ENCODE assay signal across 9 cellular contexts in genomic region chr14:20697273-20698017, GRCh38. TPM values are rescaled to one million over a fixed set of nuclear protein-coding genes. Genes with fewer than 3 reads are reported as not detected.
DNase-seq lines count a peak whose midpoint lies in the region; ATAC-seq and TF ChIP-seq lines count a peak whose summit lies in the region.
"Had no signal": no experiment of that assay in that cellular context is flagged by ENCODE, and none has a peak within 500 bp of the region (broad histone marks: within the 10 kb centered on the region; RNA-seq: fewer than 3 reads in every experiment).

No MANE protein-coding gene starts in this region.

- H4K8ac ChIP-seq in neuronal stem cell (ENCODE audit: low read depth, low read length): no peak overlapping the region

- no peak overlapping the region for H3K14ac ChIP-seq in neuronal stem cell (ENCODE audit: low read length)

- H3K9me3 ChIP-seq in PC-3 (ENCODE audit: low read length) (no peaks in the 10 kb centered on the region), neuronal stem cell (replicated peaks in 1 of 2; ENCODE audit: control insufficient read depth in 2 of 2, insufficient read depth in 1 of 2, low read depth in 1 of 2, low read length in 2 of 2) (peaks cover 2% of the 10 kb centered on the region in 2 donors), tibial nerve (no peaks in the 10 kb centered on the region)

- CTCF ChIA-PET in PC-3 (lab: Charles Lee): no interaction called here

- H2BK12ac ChIP-seq in neuronal stem cell (ENCODE audit: low read length): no peak overlapping the region

- no peaks in the 10 kb centered on the region for H3F3A ChIP-seq in PC-3 (ENCODE audit: low read length, unreplicated experiment)

- H3K9me3 Mint-ChIP-seq in HFFc6: no peaks in the 10 kb centered on the region
- H3K9me3 Mint-ChIP-seq in activated T-cell treated with anti-CD3 and anti-CD28 coated beads, Interleukin-2, amount 50 U/mL, for 4 hours: no peaks in the 10 kb centered on the region

- TF ChIP-seq POLR2A in tibial nerve (IDR thresholded peaks at IDR 0.05): no peak

- no peaks in the 10 kb centered on the region for H3K79me2 ChIP-seq in PC-3 (ENCODE audit: low read length)

- H3K23ac ChIP-seq in neuronal stem cell (ENCODE audit: low read depth, low read length, poor library complexity): no peak overlapping the region

- peaks cover 3% of the 10 kb centered on the region for H3K27me3 Mint-ChIP-seq in HFFc6 (ENCODE audit: insufficient read depth)
- peaks cover 2% of the 10 kb centered on the region for H3K27me3 Mint-ChIP-seq in activated T-cell treated with anti-CD3 and anti-CD28 coated beads, Interleukin-2, amount 50 U/mL, for 4 hours (ENCODE audit: low read depth)

- ATAC-seq in PC-3: peak; percentile 98
- peak; percentile 70 to 87 for ATAC-seq in activated T-cell treated with anti-CD3 and anti-CD28 coated beads, Interleukin-2, amount 50 U/mL, for 4 hours
- ATAC-seq in HG03097 (IDR thresholded peaks at IDR 0.05; ENCODE audit: low FRiP score, unreplicated experiment): no peak

- H3K4ac ChIP-seq in neuronal stem cell (ENCODE audit: low read length): no peak overlapping the region

- H2AFZ ChIP-seq in PC-3 (ENCODE audit: low read length) (peak overlapping the region; percentile 47), neuronal stem cell (ENCODE audit: low read length) (no peak overlapping the region)

- H4K20me1 ChIP-seq in PC-3 (ENCODE audit: low read length): no peaks in the 10 kb centered on the region

- in situ Hi-C loops in Caki2 (cut with HindIII; ENCODE audit: low pct_unique_long_range_greater_than_20kb, low sequenced_read_pairs): no loop called here

- H3K27me3 ChIP-seq in PC-3 (ENCODE audit: low read length): no peaks in the 10 kb centered on the region
- no peaks in the 10 kb centered on the region for H3K27me3 ChIP-seq in neuronal stem cell (ENCODE audit: control insufficient read depth in 3 of 3, insufficient read depth in 3 of 3, low read depth in 1 of 3, low read length in 3 of 3)
- H3K27me3 ChIP-seq in tibial nerve: no peaks in the 10 kb centered on the region

- DNase-seq in Caki2 (ENCODE audit: low read depth): peak; percentile 47
- peak; percentile 67 for DNase-seq in HFFc6
- peak; percentile 95 for DNase-seq in PC-3
- DNase-seq in activated T-cell treated with anti-CD3 and anti-CD28 coated beads, Interleukin-2, amount 50 U/mL, for 4 hours: peak; percentile 40
- peak; percentile 74 for DNase-seq in fibroblast of peridontal ligament (ENCODE audit: extremely low read depth)
- DNase-seq in neuronal stem cell (ENCODE audit: low spot score): peak; percentile 63
- DNase-seq in tibial nerve (ENCODE audit: low spot score in 2 of 2): peak; percentile 34 to 68

- peak in 1 of 2 donors; percentile 15 for TF ChIP-seq EP300 in tibial nerve (IDR thresholded peaks at IDR 0.05)

- POLR2A ChIA-PET in PC-3 (lab: Charles Lee; ENCODE audit: unreplicated experiment): no interaction called here

- no peaks in the 10 kb centered on the region for H3K79me1 ChIP-seq in neuronal stem cell (ENCODE audit: low read depth, low read length)

- no peaks in the 10 kb centered on the region for H3K9me2 ChIP-seq in PC-3 (replicated peaks; ENCODE audit: low read length)

- no peak overlapping the region for H3K27ac Mint-ChIP-seq in HFFc6

- no CpG with 5 or more reads among the region's 6 CpGs for WGBS in neuronal stem cell (ENCODE audit: extremely low coverage in 2 of 2, insufficient read length in 2 of 2, insufficient replicate concordance in 1 of 2), 2 donors
- WGBS in tibial nerve, 2 donors: 31 to 36% methylated on average over 6 of the region's 6 CpGs

- no peak overlapping the region for H3K4me3 Mint-ChIP-seq in HFFc6
- H3K4me3 Mint-ChIP-seq in activated T-cell treated with anti-CD3 and anti-CD28 coated beads, Interleukin-2, amount 50 U/mL, for 4 hours: no peak overlapping the region

- no TSS peak for BruUV-seq in PC-3 (replicated peaks; lab: Mats Ljungman, UMichigan)

- H3K4me3 ChIP-seq in PC-3 (ENCODE audit: low read length): no peak overlapping the region
- no peak overlapping the region for H3K4me3 ChIP-seq in neuronal stem cell (ENCODE audit: low read length in 2 of 2)
- no peak overlapping the region for H3K4me3 ChIP-seq in tibial nerve

- H2AK5ac ChIP-seq in neuronal stem cell (ENCODE audit: low read depth, low read length): no peak overlapping the region

- intact Hi-C loops in PC-3 (cut with micrococcal nuclease): loop anchor here (1.0 to 5.0 kb wide), 4 partner anchors 158 to 345 kb away; partner anchors contain the start of gene RNASE7

- peak; percentile 84 for TF ChIP-seq CTCF in HFFc6 (IDR thresholded peaks at IDR 0.05)
- peak; percentile 92 for TF ChIP-seq CTCF in PC-3 (conservative IDR thresholded peaks at IDR 0.05; ENCODE audit: low read depth, low read length)
- peak; percentile 57 to 71 (median 68) for TF ChIP-seq CTCF in tibial nerve (IDR thresholded peaks at IDR 0.05)

- H3K4me1 ChIP-seq in PC-3 (ENCODE audit: insufficient read depth, low read length): peaks cover 7% of the 10 kb centered on the region
- no peaks in the 10 kb centered on the region for H3K4me1 ChIP-seq in neuronal stem cell (ENCODE audit: control insufficient read depth in 2 of 2, insufficient read depth in 1 of 2, low read depth in 1 of 2, low read length in 2 of 2)
- H3K4me1 ChIP-seq in tibial nerve: peaks cover 0 to 9% (median 0%) of the 10 kb centered on the region in 4 donors

- no peak overlapping the region for H2BK15ac ChIP-seq in neuronal stem cell (ENCODE audit: low read length)

- H2BK120ac ChIP-seq in neuronal stem cell (ENCODE audit: low read depth, low read length): no peak overlapping the region

- H3K4me2 ChIP-seq in PC-3 (ENCODE audit: low read length) (peak overlapping the region; percentile 27; the same call in 1 of the 2 replicates), neuronal stem cell (ENCODE audit: insufficient read depth, low read length, poor library complexity, severe bottlenecking) (no peak overlapping the region)

- peaks cover 10% of the 10 kb centered on the region for H3K4me1 Mint-ChIP-seq in HFFc6 (ENCODE audit: low read depth)
- no peaks in the 10 kb centered on the region for H3K4me1 Mint-ChIP-seq in activated T-cell treated with anti-CD3 and anti-CD28 coated beads, Interleukin-2, amount 50 U/mL, for 4 hours (ENCODE audit: low read depth)

- H3K9ac ChIP-seq in PC-3 (ENCODE audit: low read length): no peak overlapping the region
- no peak overlapping the region for H3K9ac ChIP-seq in neuronal stem cell (ENCODE audit: low read depth, low read length, poor library complexity)

- no peaks in the 10 kb centered on the region for H3K36me3 ChIP-seq in PC-3 (ENCODE audit: low read depth, low read length)
- no peaks in the 10 kb centered on the region for H3K36me3 ChIP-seq in neuronal stem cell (replicated peaks in 1 of 2; ENCODE audit: control insufficient read depth in 2 of 2, insufficient read depth in 2 of 2, low read length in 2 of 2)
- H3K36me3 ChIP-seq in tibial nerve: peaks cover 0 to 57% (median 0%) of the 10 kb centered on the region in 3 donors

- no peak overlapping the region for H2BK5ac ChIP-seq in neuronal stem cell (ENCODE audit: low read length)

- no peak overlapping the region for H4K91ac ChIP-seq in neuronal stem cell (ENCODE audit: low read depth, low read length, poor library complexity)

- no peaks in the 10 kb centered on the region for H3K36me3 Mint-ChIP-seq in HFFc6 (ENCODE audit: low read depth)
- no peaks in the 10 kb centered on the region for H3K36me3 Mint-ChIP-seq in activated T-cell treated with anti-CD3 and anti-CD28 coated beads, Interleukin-2, amount 50 U/mL, for 4 hours (ENCODE audit: insufficient read depth)

- H3K27ac ChIP-seq in PC-3 (ENCODE audit: low read length) (no peak overlapping the region), neuronal stem cell (replicated peaks; ENCODE audit: low read length) (no peak overlapping the region), tibial nerve (no peak overlapping the region)

- H3K18ac ChIP-seq in neuronal stem cell (ENCODE audit: low read length): no peak overlapping the region

RNA-seq across cellular contexts. Expression of gene ANG, which starts 8.9 kb away (rescaled TPM):
- total RNA-seq in Caki2 (2014; rRNA removed; shearing (Covaris generic); ENCODE audit: low replicate concordance): 2.0 and 3.4 TPM in 2 replicates
- 1 to 10 TPM; 2.4 to 4.0 (median 3.2) TPM for total RNA-seq in HFFc6 (2021; fragmentation: NEBNext Ultra II Directional; extraction: Animal tissue kit (Norgen Biotek cat#: 25700))
- total RNA-seq in PC-3 (2014; rRNA removed) (4.8 and 6.6 TPM in 2 replicates), tibial nerve (10 to 100 TPM; 31.2 to 41.9 (median 39.5) TPM)
- under 1 TPM in 1 of 3 donors, not detected in 2; 0.19 TPM for total RNA-seq in activated T-cell treated with anti-CD3 and anti-CD28 coated beads, Interleukin-2, amount 50 U/mL, for 4 hours
- polyA plus RNA-seq in neuronal stem cell (2013, experiment 1 of 2): 2.3 TPM
- 3.0 TPM for polyA plus RNA-seq in neuronal stem cell (2013, experiment 2 of 2)

RNA-seq across cellular contexts. Expression of gene RNASE4, which starts 13.1 kb away (rescaled TPM):
- 18.5 and 21.6 TPM in 2 replicates for total RNA-seq in Caki2 (2014; rRNA removed; shearing (Covaris generic); ENCODE audit: low replicate concordance)
- total RNA-seq in HFFc6 (2021; fragmentation: NEBNext Ultra II Directional; extraction: Animal tissue kit (Norgen Biotek cat#: 25700)): 1 to 10 TPM; 2.8 to 6.9 (median 5.3) TPM
- 5.9 and 8.5 TPM in 2 replicates for total RNA-seq in PC-3 (2014; rRNA removed)
- total RNA-seq in activated T-cell treated with anti-CD3 and anti-CD28 coated beads, Interleukin-2, amount 50 U/mL, for 4 hours: under 1 TPM; 0.08 to 0.18 (median 0.15) TPM
- 3.2 TPM for polyA plus RNA-seq in neuronal stem cell (2013, experiment 1 of 2)
- 4.0 TPM for polyA plus RNA-seq in neuronal stem cell (2013, experiment 2 of 2)
- total RNA-seq in tibial nerve: 100 to 1,000 TPM in 2 of 4 donors, 10 to 100 TPM in 2; 90.9 to 193 (median 118) TPM

RNA-seq across cellular contexts. Expression of gene EDDM3A, which starts 48.2 kb away (rescaled TPM):
- not detected in 2 replicates for total RNA-seq in Caki2 (2014; rRNA removed; shearing (Covaris generic); ENCODE audit: low replicate concordance)
- not detected for total RNA-seq in HFFc6 (2021; fragmentation: NEBNext Ultra II Directional; extraction: Animal tissue kit (Norgen Biotek cat#: 25700))
- total RNA-seq in PC-3 (2014; rRNA removed): not detected in 2 replicates
- total RNA-seq in activated T-cell treated with anti-CD3 and anti-CD28 coated beads, Interleukin-2, amount 50 U/mL, for 4 hours: not detected
- not detected for polyA plus RNA-seq in neuronal stem cell (2013, experiment 1 of 2)
- not detected for polyA plus RNA-seq in neuronal stem cell (2013, experiment 2 of 2)
- not detected for total RNA-seq in tibial nerve
- total RNA-seq: activated CD8-positive, alpha-beta memory T cell treated with anti-CD3 and anti-CD28 coated beads for 36 hours had no signal

RNA-seq across cellular contexts. Expression of gene OR6S1, which starts 56.0 kb away (rescaled TPM):
- not detected in 2 replicates for total RNA-seq in Caki2 (2014; rRNA removed; shearing (Covaris generic); ENCODE audit: low replicate concordance)
- total RNA-seq in HFFc6 (2021; fragmentation: NEBNext Ultra II Directional; extraction: Animal tissue kit (Norgen Biotek cat#: 25700)): not detected
- not detected in 2 replicates for total RNA-seq in PC-3 (2014; rRNA removed)
- not detected for total RNA-seq in activated T-cell treated with anti-CD3 and anti-CD28 coated beads, Interleukin-2, amount 50 U/mL, for 4 hours
- polyA plus RNA-seq in neuronal stem cell (2013, experiment 1 of 2): not detected
- not detected for polyA plus RNA-seq in neuronal stem cell (2013, experiment 2 of 2)
- not detected for total RNA-seq in tibial nerve
- total RNA-seq: activated CD8-positive, alpha-beta memory T cell treated with anti-CD3 and anti-CD28 coated beads for 36 hours had no signal

Comparison
In these comparisons a context has a peak if more than half of its experiments do, and no peak if none do; other contexts are left out.
1. DNase-seq: peak in every context shown above with its lines; median percentile 95 in PC-3; 74 in fibroblast of peridontal ligament; 67 in HFFc6; 63 in neuronal stem cell; 51 in tibial nerve; 47 in Caki2; 40 in activated T-cell treated with anti-CD3 and anti-CD28 coated beads, Interleukin-2, amount 50 U/mL, for 4 hours.